Comparison of ENCODE assay signal across 16 cellular contexts in the genomic region with DNA sequence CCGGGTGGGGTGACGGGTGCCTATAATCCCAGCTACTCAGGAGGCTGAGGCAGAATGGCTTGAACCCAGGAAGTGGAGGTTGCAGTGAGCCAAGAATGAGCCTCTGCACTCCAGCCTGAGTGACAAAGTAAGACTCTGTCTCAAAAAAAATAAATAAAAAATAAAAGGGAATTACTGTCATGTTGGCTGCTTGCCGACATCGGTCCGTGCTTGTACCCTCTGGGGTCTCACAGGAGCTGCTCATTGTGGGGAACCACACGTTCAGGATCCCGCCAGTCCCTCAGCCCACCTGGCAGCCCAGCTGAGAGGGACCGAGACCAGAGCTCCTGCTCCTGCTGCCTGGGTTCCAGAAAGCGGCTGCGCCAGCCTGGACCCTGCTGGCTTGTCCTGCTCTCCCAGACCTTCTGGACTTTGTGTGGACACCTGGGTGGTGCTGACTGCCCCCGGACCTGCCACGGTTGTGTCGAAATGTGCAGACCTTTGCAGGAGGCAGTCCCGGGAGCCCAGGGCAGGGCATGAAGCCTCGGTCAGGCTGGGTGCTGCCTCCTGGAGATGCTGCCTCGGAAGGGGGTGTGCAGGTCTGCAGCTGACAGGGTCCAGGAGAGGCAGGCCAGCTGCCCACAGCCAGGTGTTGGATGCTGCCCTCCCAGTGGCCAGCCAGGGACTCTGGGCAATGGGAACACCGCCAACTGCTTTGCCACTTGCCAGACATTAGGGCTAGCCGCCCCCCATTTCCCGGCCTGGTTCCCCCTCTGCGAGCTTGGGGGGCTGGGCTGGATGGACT. TPM values are rescaled to one million over a fixed set of nuclear protein-coding genes. Genes with fewer than 3 reads are reported as not detected.
DNase-seq lines count a peak whose midpoint lies in the region; ATAC-seq and TF ChIP-seq lines count a peak whose summit lies in the region.
"Had no signal": no experiment of that assay in that cellular context is flagged by ENCODE, and none has a peak within 500 bp of the region (broad histone marks: within the 10 kb centered on the region; RNA-seq: fewer than 3 reads in every experiment).

No MANE protein-coding gene starts in this region.

- H2AK5ac ChIP-seq in neuronal stem cell (ENCODE audit: low read depth, low read length), result peak overlapping the region; percentile 37

- TF ChIP-seq CTCF in RWPE1 (conservative IDR thresholded peaks at IDR 0.05; ENCODE audit: low read depth), result no peak

- peak; percentile 52 for ATAC-seq in left lobe of liver
- ATAC-seq in GM21786 (IDR thresholded peaks at IDR 0.05; ENCODE audit: unreplicated experiment), result no peak
- ATAC-seq: K562 had no signal

- peak overlapping the region; percentile 76 for H3K18ac ChIP-seq in neuronal stem cell (ENCODE audit: low read length)

- POLR2A ChIA-PET in RWPE1 (lab: Yijun Ruan, JAX; ENCODE audit: low non-redundant PET), result no interaction called here

- peak overlapping the region; percentile 89 for H3K27ac ChIP-seq in RWPE1
- no peak overlapping the region for H3K27ac ChIP-seq in neuronal stem cell (replicated peaks; ENCODE audit: low read length)
- peak overlapping the region; percentile 18 for H3K27ac ChIP-seq in stomach smooth muscle (ENCODE audit: low read length)
- no peak overlapping the region for H3K27ac ChIP-seq in effector memory CD4-positive, alpha-beta T cell (ENCODE audit: insufficient read depth, low read length, poor library complexity, severe bottlenecking)
- H3K27ac ChIP-seq: SJCRH30 had no signal

- H3K36me3 ChIP-seq in neuronal stem cell (replicated peaks in 1 of 2; ENCODE audit: control insufficient read depth in 2 of 2, insufficient read depth in 2 of 2, low read length in 2 of 2), result peaks cover 0 to 7% of the 10 kb centered on the region in 2 donors
- H3K36me3 ChIP-seq in stomach smooth muscle (ENCODE audit: control insufficient read depth in 2 of 2, insufficient read depth in 2 of 2, low read length in 2 of 2), result peaks cover 6 to 11% of the 10 kb centered on the region in 2 donors
- no peaks in the 10 kb centered on the region for H3K36me3 ChIP-seq in effector memory CD4-positive, alpha-beta T cell (ENCODE audit: control insufficient read depth, insufficient read depth, low read length)
- H3K36me3 ChIP-seq: SJCRH30 had no signal

- peak overlapping the region; percentile 81 for H2BK120ac ChIP-seq in neuronal stem cell (ENCODE audit: low read depth, low read length)

- H3K4me2 ChIP-seq in neuronal stem cell (ENCODE audit: insufficient read depth, low read length, poor library complexity, severe bottlenecking), result no peak overlapping the region
- H3K4me2 ChIP-seq: GM23338 had no signal

- no peak overlapping the region for H2AFZ ChIP-seq in neuronal stem cell (ENCODE audit: low read length)
- H2AFZ ChIP-seq: GM23338 had no signal

- no peak overlapping the region for H4K8ac ChIP-seq in neuronal stem cell (ENCODE audit: low read depth, low read length)

- peak overlapping the region; percentile 37 for H2BK15ac ChIP-seq in neuronal stem cell (ENCODE audit: low read length)

- H3K79me1 ChIP-seq in neuronal stem cell (ENCODE audit: low read depth, low read length), result no peaks in the 10 kb centered on the region

- H3K4me1 ChIP-seq in neuronal stem cell (ENCODE audit: control insufficient read depth in 2 of 2, insufficient read depth in 1 of 2, low read depth in 1 of 2, low read length in 2 of 2) (peaks cover 10 to 12% of the 10 kb centered on the region in 2 donors), stomach smooth muscle (ENCODE audit: control insufficient read depth, insufficient read depth, low read length) (peaks cover 26% of the 10 kb centered on the region)
- no peaks in the 10 kb centered on the region for H3K4me1 ChIP-seq in effector memory CD4-positive, alpha-beta T cell (ENCODE audit: control insufficient read depth, insufficient read depth, low read length, poor library complexity, severe bottlenecking)

- H3K23ac ChIP-seq in neuronal stem cell (ENCODE audit: low read depth, low read length, poor library complexity), result peak overlapping the region; percentile 65

- no peaks in the 10 kb centered on the region for H3K9me3 ChIP-seq in neuronal stem cell (replicated peaks in 1 of 2; ENCODE audit: control insufficient read depth in 2 of 2, insufficient read depth in 1 of 2, low read depth in 1 of 2, low read length in 2 of 2)
- H3K9me3 ChIP-seq in stomach smooth muscle (ENCODE audit: control insufficient read depth in 2 of 2, low read length in 2 of 2), result no peaks in the 10 kb centered on the region
- no peaks in the 10 kb centered on the region for H3K9me3 ChIP-seq in effector memory CD4-positive, alpha-beta T cell (ENCODE audit: control insufficient read depth, low read length)
- H3K9me3 ChIP-seq: MG63, SJCRH30 had no signal

- WGBS in neuronal stem cell (ENCODE audit: extremely low coverage in 2 of 2, insufficient read length in 2 of 2, insufficient replicate concordance in 1 of 2), 2 donors, result no CpG with 5 or more reads among the region's 20 CpGs

- peak overlapping the region; percentile 85 for H4K91ac ChIP-seq in neuronal stem cell (ENCODE audit: low read depth, low read length, poor library complexity)

- peak overlapping the region; percentile 46 for H2BK12ac ChIP-seq in neuronal stem cell (ENCODE audit: low read length)

- H3K9ac ChIP-seq in neuronal stem cell (ENCODE audit: low read depth, low read length, poor library complexity) (no peak overlapping the region), stomach smooth muscle (ENCODE audit: low read length in 2 of 2) (no peak overlapping the region)

- no peak overlapping the region for H3K4ac ChIP-seq in neuronal stem cell (ENCODE audit: low read length)

- DNase-seq in RWPE1 (ENCODE audit: low spot score), result no peak
- DNase-seq in left lobe of liver (ENCODE audit: low spot score), result no peak
- no peak for DNase-seq in neuronal stem cell (ENCODE audit: low spot score)
- no peak for DNase-seq in NCI-H748 (lab: John Stamatoyannopoulos, UW; ENCODE audit: unreplicated experiment)
- no peak for DNase-seq in effector memory CD4-positive, alpha-beta T cell
- DNase-seq: CD4-positive, CD25-positive, alpha-beta regulatory T cell; HCEC 1CT; MG63; NCI-H1930; NK-92 treated with Interleukin-12 subunit alpha and Interleukin-12 subunit beta, amount 100 ng/mL, for 24 hours had no signal

- H3K27me3 ChIP-seq in neuronal stem cell (ENCODE audit: control insufficient read depth in 3 of 3, insufficient read depth in 3 of 3, low read depth in 1 of 3, low read length in 3 of 3) (peaks cover 0 to 3% (median 3%) of the 10 kb centered on the region in 3 experiments), stomach smooth muscle (ENCODE audit: control insufficient read depth in 1 of 2, insufficient read depth in 2 of 2, low read length in 2 of 2) (no peaks in the 10 kb centered on the region)
- H3K27me3 ChIP-seq in effector memory CD4-positive, alpha-beta T cell (replicated peaks; ENCODE audit: control insufficient read depth, insufficient read depth, low read length, poor library complexity, severe bottlenecking), result no peaks in the 10 kb centered on the region
- H3K27me3 ChIP-seq: MG63, SJCRH30 had no signal

- H3K4me3 ChIP-seq in neuronal stem cell (ENCODE audit: low read length in 2 of 2) (no peak overlapping the region), stomach smooth muscle (ENCODE audit: low read length in 2 of 2) (no peak overlapping the region)
- H3K4me3 ChIP-seq in effector memory CD4-positive, alpha-beta T cell (ENCODE audit: insufficient read depth, low read depth, low read length, poor library complexity, severe bottlenecking), result no peak overlapping the region
- H3K4me3 ChIP-seq: GM23338, K562, MG63, SJCRH30 had no signal

- H2BK5ac ChIP-seq in neuronal stem cell (ENCODE audit: low read length), result peak overlapping the region; percentile 75

- CTCF ChIA-PET in RWPE1 (lab: Yijun Ruan, JAX), result interaction anchor here (0.7 kb wide), 1 partner anchor 13 kb away, joined by 3 read pairs; no protein-coding TSS in a partner anchor

- H3K14ac ChIP-seq in neuronal stem cell (ENCODE audit: low read length), result peak overlapping the region; percentile 89

RNA-seq across cellular contexts. Expression of a gene that starts 16.4 kb away (rescaled TPM):
- total RNA-seq in left lobe of liver, result 12.2 TPM
- 3.0 TPM for polyA plus RNA-seq in neuronal stem cell (2013, experiment 1 of 2)
- 2.9 TPM for polyA plus RNA-seq in neuronal stem cell (2013, experiment 2 of 2)

RNA-seq across cellular contexts. Expression of a gene that starts 20.5 kb away (rescaled TPM):
- 0.65 TPM for total RNA-seq in left lobe of liver
- 0.26 TPM for polyA plus RNA-seq in neuronal stem cell (2013, experiment 1 of 2)
- 0.24 TPM for polyA plus RNA-seq in neuronal stem cell (2013, experiment 2 of 2)
- total RNA-seq: CD4-positive, CD25-positive, alpha-beta regulatory T cell; LHCN-M2; SJCRH30 had no signal
- polyA plus RNA-seq: CD4-positive, CD25-positive, alpha-beta regulatory T cell had no signal

Comparison
In these comparisons a context has a peak if more than half of its experiments do, and no peak if none do; other contexts are left out.
1. H3K27ac ChIP-seq: peak in RWPE1 (single experiment) and stomach smooth muscle (single experiment); none in neuronal stem cell (single experiment) and effector memory CD4-positive, alpha-beta T cell (single experiment).